24 cellular contexts compared by ENCODE assay signal in genomic region chr6:154611241-154611640, GRCh38.
DNase-seq lines count a peak whose midpoint lies in the region; ATAC-seq, FAIRE-seq and TF ChIP-seq lines count a peak whose summit lies in the region.
"Had no signal": no experiment of that assay in that cellular context is flagged by ENCODE, and none has a peak within 500 bp of the region (broad histone marks: within the 10 kb centered on the region; RNA-seq: fewer than 3 reads in every experiment).

No MANE protein-coding gene starts in this region.

- no peak for TF ChIP-seq CTCF in progenitor cell of endocrine pancreas (IDR thresholded peaks at IDR 0.05; ENCODE audit: unreplicated experiment)

- no peaks in the 10 kb centered on the region for H3K27me3 Mint-ChIP-seq in activated naive CD8-positive, alpha-beta T cell treated with anti-CD3 and anti-CD28 coated beads for 36 hours
- H3K27me3 Mint-ChIP-seq in progenitor cell of endocrine pancreas = peaks cover 9% of the 10 kb centered on the region
- H3K27me3 Mint-ChIP-seq: dendritic cell treated with granulocyte-macrophage colony-stimulating factor and Interleukin-4, amounts not matched to agents 40 ng/mL and 50 ng/mL, for 4 days had no signal

- ATAC-seq in GM18858 (IDR thresholded peaks at IDR 0.05; ENCODE audit: unreplicated experiment) = peak; percentile 38
- ATAC-seq in HG02759 (IDR thresholded peaks at IDR 0.05; ENCODE audit: unreplicated experiment) = peak; percentile 22
- no peak for ATAC-seq in left ventricle myocardium superior
- ATAC-seq: left cardiac atrium; naive thymus-derived CD4-positive, alpha-beta T cell had no signal

- H3K36me3 Mint-ChIP-seq in activated naive CD8-positive, alpha-beta T cell treated with anti-CD3 and anti-CD28 coated beads for 36 hours = no peaks in the 10 kb centered on the region
- H3K36me3 Mint-ChIP-seq in progenitor cell of endocrine pancreas (ENCODE audit: insufficient read depth) = no peaks in the 10 kb centered on the region
- H3K36me3 Mint-ChIP-seq: CD14-positive monocyte; naive thymus-derived CD4-positive, alpha-beta T cell had no signal

- peaks cover 32% of the 10 kb centered on the region for H3K4me1 Mint-ChIP-seq in activated naive CD8-positive, alpha-beta T cell treated with anti-CD3 and anti-CD28 coated beads for 36 hours
- H3K4me1 Mint-ChIP-seq in progenitor cell of endocrine pancreas (ENCODE audit: low read depth) = no peaks in the 10 kb centered on the region
- H3K4me1 Mint-ChIP-seq: CD14-positive monocyte had no signal

- DNase-seq in GM19239 (ENCODE audit: insufficient read length, low spot score) = no peak
- no peak for DNase-seq in activated naive CD8-positive, alpha-beta T cell treated with anti-CD3 and anti-CD28 coated beads for 36 hours
- no peak for DNase-seq in frontal cortex (ENCODE audit: low spot score in 2 of 2)
- DNase-seq in NCI-H226 = no peak
- DNase-seq in progenitor cell of endocrine pancreas (ENCODE audit: low spot score, unreplicated experiment) = no peak
- DNase-seq in left ventricle myocardium superior = no peak
- DNase-seq: activated CD4-positive, alpha-beta T cell treated with anti-CD3 and anti-CD28 coated beads, Interleukin-2, amount 50 U/mL, for 1 hour; activated gamma-delta T cell; anterior cingulate cortex; EL; H9; left cardiac atrium; naive thymus-derived CD4-positive, alpha-beta T cell; NCI-H1105 treated with DMSO at 0.1 percent for 48 hours; NCI-H2081 treated with DMSO at 0.1 percent for 48 hours; occipital lobe; stomach had no signal

- peak overlapping the region; percentile 31 for H3K27ac Mint-ChIP-seq in activated naive CD8-positive, alpha-beta T cell treated with anti-CD3 and anti-CD28 coated beads for 36 hours
- H3K27ac Mint-ChIP-seq in progenitor cell of endocrine pancreas = no peak overlapping the region
- H3K27ac Mint-ChIP-seq: CD14-positive monocyte; dendritic cell treated with granulocyte-macrophage colony-stimulating factor and Interleukin-4, amounts not matched to agents 40 ng/mL and 50 ng/mL, for 4 days; H9; memory B cell; naive thymus-derived CD4-positive, alpha-beta T cell had no signal

- H3K4me3 Mint-ChIP-seq in activated naive CD8-positive, alpha-beta T cell treated with anti-CD3 and anti-CD28 coated beads for 36 hours = no peak overlapping the region
- no peak overlapping the region for H3K4me3 Mint-ChIP-seq in progenitor cell of endocrine pancreas (ENCODE audit: low read depth)
- H3K4me3 Mint-ChIP-seq: CD14-positive monocyte; dendritic cell treated with granulocyte-macrophage colony-stimulating factor and Interleukin-4, amounts not matched to agents 40 ng/mL and 50 ng/mL, for 4 days; H9; memory B cell; naive thymus-derived CD4-positive, alpha-beta T cell had no signal

- intact Hi-C loops in left ventricle myocardium superior (cut with micrococcal nuclease) = no loop called here

- H3K9me3 Mint-ChIP-seq in activated naive CD8-positive, alpha-beta T cell treated with anti-CD3 and anti-CD28 coated beads for 36 hours = no peaks in the 10 kb centered on the region
- peaks cover 2% of the 10 kb centered on the region for H3K9me3 Mint-ChIP-seq in progenitor cell of endocrine pancreas (ENCODE audit: low read depth)
- H3K9me3 Mint-ChIP-seq: dendritic cell treated with granulocyte-macrophage colony-stimulating factor and Interleukin-4, amounts not matched to agents 40 ng/mL and 50 ng/mL, for 4 days; H9; memory B cell had no signal

- FAIRE-seq in GM19239 (lab: Jason Lieb, UNC) (peak; percentile 64), frontal cortex (lab: Jason Lieb, UNC) (no peak)
- FAIRE-seq: endothelial cell of umbilical vein, GM18507 had no signal
